In genomic region chr17:30360396-30360795, GRCh38 we compare ENCODE assay signal across 24 cellular contexts. TPM values are rescaled to one million over a fixed set of nuclear protein-coding genes. Genes with fewer than 3 reads are reported as not detected.
"Had no signal": no experiment of that assay in that cellular context is flagged by ENCODE, and none has a peak within 500 bp of the region (broad histone marks: within the 10 kb centered on the region; RNA-seq: fewer than 3 reads in every experiment).

No MANE protein-coding gene starts in this region.

- H3K9me3 ChIP-seq: uterus had no signal

- H3K4me3 ChIP-seq: esophagus muscularis mucosa, gastroesophageal sphincter, heart left ventricle, lung, tibial nerve, uterus had no signal

- H3K36me3 ChIP-seq: esophagus muscularis mucosa, gastroesophageal sphincter, heart left ventricle, tibial nerve, uterus had no signal

- H3K27ac ChIP-seq: esophagus muscularis mucosa, gastroesophageal sphincter, tibial nerve, uterus, VCaP had no signal

- H3K4me3 Mint-ChIP-seq: activated naive CD8-positive, alpha-beta T cell; nephron progenitor cell had no signal

- ATAC-seq: gastroesophageal sphincter, heart left ventricle, left lobe of liver had no signal

- DNase-seq: activated CD4-positive, alpha-beta T cell treated with anti-CD3 and anti-CD28 coated beads for 1 hour; activated CD4-positive, alpha-beta T cell treated with anti-CD3 and anti-CD28 coated beads, Interleukin-2, amount 50 U/mL, for 4 hours; activated gamma-delta T cell; effector CD8-positive, alpha-beta T cell; heart left ventricle; kidney; nephron progenitor cell; stimulated activated CD4-positive, alpha-beta T cell treated with anti-CD3 and anti-CD28 coated beads, Interleukin-2, amount 100 ng/mL, for 24 hours; stimulated activated naive CD4-positive, alpha-beta T cell treated with Interleukin-2 at 50 U/mL for 16 hours; substantia nigra; T-helper 9 cell; uterus had no signal

- H3K27ac Mint-ChIP-seq: activated naive CD8-positive, alpha-beta T cell; nephron progenitor cell; progenitor cell of endocrine pancreas had no signal

- H3K27me3 Mint-ChIP-seq: activated naive CD8-positive, alpha-beta T cell; progenitor cell of endocrine pancreas had no signal

- H3K27me3 ChIP-seq: esophagus muscularis mucosa, gastroesophageal sphincter, heart left ventricle, tibial nerve, uterus had no signal

- H3K4me1 ChIP-seq: tibial nerve, uterus had no signal

RNA-seq across cellular contexts. Expression of gene TMIGD1, which starts 26.5 kb away (rescaled TPM):
- total RNA-seq: activated CD8-positive, alpha-beta memory T cell treated with anti-CD3 and anti-CD28 coated beads for 36 hours; cerebellum; endothelial cell of umbilical vein; gastroesophageal sphincter; heart left ventricle; kidney; left lobe of liver; lung; osteoblast; progenitor cell of endocrine pancreas; tibial nerve; uterus had no signal
